8 cellular contexts compared by ENCODE assay signal in the genomic region with DNA sequence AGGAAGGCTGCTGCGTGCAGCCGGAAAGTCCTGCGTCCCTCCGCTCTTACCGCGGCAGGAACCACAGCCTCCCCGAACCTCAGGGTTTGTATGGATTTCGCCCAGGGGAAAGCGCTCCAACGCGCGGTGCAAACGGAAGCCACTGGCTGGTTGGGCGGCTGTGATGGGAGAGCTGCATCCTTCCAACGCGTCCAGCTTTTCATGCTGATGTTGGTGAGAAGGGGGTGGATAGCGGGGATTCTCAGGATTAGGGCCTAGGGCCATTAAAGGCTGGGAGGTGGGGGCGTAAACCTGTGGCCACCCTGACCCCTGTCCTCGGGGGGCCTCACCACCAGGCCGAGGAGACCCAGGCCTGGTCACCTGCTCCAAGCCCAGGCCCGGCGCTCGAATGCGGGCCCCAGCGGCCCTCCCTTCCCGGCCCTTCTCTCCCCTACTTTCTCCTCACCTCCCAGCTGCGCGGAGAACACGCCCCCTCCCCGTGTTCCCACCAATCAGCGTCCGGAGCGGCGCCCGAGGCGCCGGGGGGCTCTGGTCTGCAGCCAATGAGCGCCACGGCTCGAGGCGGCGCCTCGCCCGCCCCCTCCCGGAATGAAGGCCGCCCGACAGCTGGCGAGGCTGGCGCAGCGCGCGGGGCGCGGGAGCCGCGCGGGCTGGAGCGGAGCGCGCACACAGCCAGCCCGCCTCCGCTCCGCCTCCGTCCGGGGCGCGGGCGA.
A peak's percentile ranks its signal among the peaks of the same experiment; 100 is the strongest.
DNase-seq lines count a peak whose midpoint lies in the region; ATAC-seq lines count a peak whose summit lies in the region.

No MANE protein-coding gene starts in this region.

- ATAC-seq in GM19035 (IDR thresholded peaks at IDR 0.05; ENCODE audit: unreplicated experiment) (peak; percentile 63), HG03354 (IDR thresholded peaks at IDR 0.05; ENCODE audit: poor library complexity, severe bottlenecking, unreplicated experiment) (peak; percentile 64)

- DNase-seq in AG20443 (ENCODE audit: low spot score) (peak; percentile 94), NCI-H748 (lab: John Stamatoyannopoulos, UW; ENCODE audit: unreplicated experiment) (peak; percentile 93), medulla oblongata (ENCODE audit: extremely low spot score) (peak; percentile 87)
- peak; percentile 89 for DNase-seq in activated CD8-positive, alpha-beta memory T cell treated with anti-CD3 and anti-CD28 coated beads for 24 hours
- DNase-seq in effector CD4-positive, alpha-beta T cell: peak; percentile 74
- DNase-seq in stimulated activated CD4-positive, alpha-beta T cell treated with anti-CD3 and anti-CD28 coated beads, TNF-alpha, amount 100 ng/mL, for 24 hours (ENCODE audit: low read depth in 3 of 3): peak; percentile 51 to 79 (median 62)

Comparison
In these comparisons a context has a peak if more than half of its experiments do, and no peak if none do; other contexts are left out.
1. Peak in every context shown above with its lines: DNase-seq and ATAC-seq.